In the genomic region with DNA sequence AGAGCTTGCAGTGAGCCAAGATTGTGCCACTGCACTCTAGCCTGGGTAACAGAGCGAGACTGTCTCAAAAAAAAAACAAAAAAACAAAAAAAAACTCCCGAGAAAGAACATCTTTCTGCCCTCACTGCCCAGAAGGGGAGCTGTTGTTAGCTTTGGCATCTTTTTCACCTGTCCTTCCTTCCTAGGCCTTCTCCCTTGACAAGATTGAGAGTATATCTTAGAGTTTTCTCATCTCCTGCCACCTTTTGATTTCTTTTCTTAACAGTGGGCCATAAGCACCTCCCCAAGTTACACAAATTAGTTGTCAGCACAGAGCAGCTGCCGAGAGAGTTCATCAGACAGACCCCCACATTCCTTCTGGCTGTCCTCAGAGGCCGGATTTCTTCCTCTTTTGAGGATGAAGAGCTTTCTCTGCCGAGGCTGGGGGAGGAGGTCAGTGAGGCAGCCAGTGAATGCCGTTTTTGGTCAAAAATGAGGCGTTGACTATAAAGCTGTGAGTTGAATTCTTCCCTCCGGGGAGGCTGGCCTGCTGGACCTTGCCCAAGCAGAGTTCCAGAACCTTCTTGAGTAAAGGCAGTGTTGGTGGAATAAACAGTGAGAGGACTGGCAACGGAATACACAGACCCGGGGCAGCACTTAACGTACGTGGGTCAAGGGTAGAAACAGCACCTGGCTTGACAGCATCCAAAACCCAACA, we compare ENCODE assay signal across 9 cellular contexts.
A peak's percentile ranks its signal among the peaks of the same experiment; 100 is the strongest.
DNase-seq lines count a peak whose midpoint lies in the region; ATAC-seq, FAIRE-seq and TF ChIP-seq lines count a peak whose summit lies in the region.
"Had no signal": no experiment of that assay in that cellular context is flagged by ENCODE, and none has a peak within 500 bp of the region (broad histone marks: within the 10 kb centered on the region; RNA-seq: fewer than 3 reads in every experiment).

No MANE protein-coding gene starts in this region.

- H3K27me3 ChIP-seq in effector memory CD4-positive, alpha-beta T cell (replicated peaks; ENCODE audit: control insufficient read depth, insufficient read depth, low read length, poor library complexity, severe bottlenecking): no peaks in the 10 kb centered on the region

- peak; percentile 39 for TF ChIP-seq CTCF in WI38 (IDR thresholded peaks at IDR 0.05; ENCODE audit: low read depth, low read length)
- no peak for TF ChIP-seq CTCF in D721Med (IDR thresholded peaks at IDR 0.05; ENCODE audit: insufficient read depth, missing control alignments)

- DNase-seq in EH (ENCODE audit: low read depth): peak; percentile 95
- DNase-seq in left cardiac atrium: peak; percentile 34
- peak; percentile 52 for DNase-seq in skeletal muscle cell (ENCODE audit: low read depth)
- DNase-seq in NCI-H2107 (lab: John Stamatoyannopoulos, UW): no peak
- DNase-seq in D721Med (ENCODE audit: insufficient read length, low spot score): no peak
- no peak for DNase-seq in effector memory CD4-positive, alpha-beta T cell
- DNase-seq: activated CD8-positive, alpha-beta memory T cell treated with anti-CD3 and anti-CD28 coated beads, Interleukin-2, amount 50 U/mL, for 48 hours had no signal

- H3K9me3 ChIP-seq in effector memory CD4-positive, alpha-beta T cell (ENCODE audit: control insufficient read depth, low read length): no peaks in the 10 kb centered on the region

- H3K4me1 ChIP-seq in effector memory CD4-positive, alpha-beta T cell (ENCODE audit: control insufficient read depth, insufficient read depth, low read length, poor library complexity, severe bottlenecking): no peaks in the 10 kb centered on the region

- H3K4me3 ChIP-seq in WI38 (ENCODE audit: low read depth, low read length) (no peak overlapping the region), skeletal muscle cell (ENCODE audit: low read depth, low read length) (no peak overlapping the region)
- H3K4me3 ChIP-seq in effector memory CD4-positive, alpha-beta T cell (ENCODE audit: insufficient read depth, low read depth, low read length, poor library complexity, severe bottlenecking): no peak overlapping the region

- no peak for FAIRE-seq in D721Med (lab: Jason Lieb, UNC)

- peaks cover 47% of the 10 kb centered on the region for H3K36me3 ChIP-seq in effector memory CD4-positive, alpha-beta T cell (ENCODE audit: control insufficient read depth, insufficient read depth, low read length)

- ATAC-seq in left cardiac atrium (peak; percentile 56 to 66), GM21723 (IDR thresholded peaks at IDR 0.05; ENCODE audit: unreplicated experiment) (no peak)

- intact Hi-C loops in left cardiac atrium (cut with DNase I): no loop called here

- no peak overlapping the region for H3K27ac ChIP-seq in effector memory CD4-positive, alpha-beta T cell (ENCODE audit: insufficient read depth, low read length, poor library complexity, severe bottlenecking)

Comparison
In these comparisons a context has a peak if more than half of its experiments do, and no peak if none do; other contexts are left out.
1. DNase-seq: peak in EH (single experiment), left cardiac atrium (single experiment) and skeletal muscle cell (single experiment); none in NCI-H2107 (single experiment), D721Med (single experiment) and effector memory CD4-positive, alpha-beta T cell (0 of 3).